ENCODE assay signal across 12 cellular contexts in the genomic region with DNA sequence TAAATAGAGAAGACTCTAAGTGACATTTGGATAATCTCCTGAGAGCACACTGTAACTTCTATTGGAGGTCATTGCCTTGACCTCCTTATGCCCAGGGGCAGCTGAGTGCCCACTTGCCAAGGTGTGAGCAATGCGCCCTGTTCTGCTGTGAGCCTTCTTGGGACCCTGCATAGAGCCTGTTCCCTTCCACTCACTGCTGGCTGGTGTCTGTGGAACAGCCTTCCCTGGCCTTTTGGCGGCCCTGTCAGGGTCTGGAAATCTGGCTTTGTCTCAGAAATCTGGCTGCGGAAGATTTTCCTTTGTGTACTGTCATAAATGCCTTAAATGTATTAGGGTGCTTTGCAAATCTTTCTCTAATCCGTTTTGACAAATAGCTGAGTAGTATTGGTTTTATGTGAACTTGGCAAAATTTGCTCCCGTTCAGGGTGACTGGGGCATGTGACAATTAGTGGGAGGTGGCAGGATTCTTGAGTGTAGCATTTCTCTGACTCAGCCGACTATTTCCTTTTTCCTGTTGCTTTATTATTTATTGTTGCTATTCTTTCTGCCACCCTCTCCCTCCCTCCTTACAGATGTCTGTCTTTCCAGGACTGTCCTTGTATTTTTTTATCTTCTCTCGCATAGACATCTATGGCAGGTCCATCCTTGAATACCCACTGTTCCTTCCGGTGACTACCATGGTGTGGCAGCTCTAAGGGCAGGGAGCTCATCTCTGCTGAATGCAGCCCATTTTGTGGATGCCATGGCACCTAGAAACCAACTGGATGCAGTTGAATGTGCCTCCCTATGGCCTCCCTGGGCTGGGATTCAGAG. TPM values are rescaled to one million over a fixed set of nuclear protein-coding genes. Genes with fewer than 3 reads are reported as not detected.
DNase-seq lines count a peak whose midpoint lies in the region; ATAC-seq, FAIRE-seq and TF ChIP-seq lines count a peak whose summit lies in the region.
"Had no signal": no experiment of that assay in that cellular context is flagged by ENCODE, and none has a peak within 500 bp of the region (broad histone marks: within the 10 kb centered on the region; RNA-seq: fewer than 3 reads in every experiment).

No MANE protein-coding gene starts in this region.

- no peak for ATAC-seq in GM18909 (IDR thresholded peaks at IDR 0.05; ENCODE audit: poor library complexity, unreplicated experiment)

- peaks cover 8% of the 10 kb centered on the region for H3K36me3 Mint-ChIP-seq in astrocyte (ENCODE audit: low read depth, unreplicated experiment)

- H3K4me3 ChIP-seq in astrocyte (ENCODE audit: insufficient read depth, low read depth, low read length) (no peak overlapping the region), smooth muscle cell (no peak overlapping the region)
- H3K4me3 ChIP-seq: HAP-1 had no signal

- H4K20me1 ChIP-seq in astrocyte (ENCODE audit: insufficient read depth, low read length) (peaks cover 4% of the 10 kb centered on the region), smooth muscle cell (ENCODE audit: low read depth) (peaks cover 95% of the 10 kb centered on the region)

- WGBS in smooth muscle cell (ENCODE audit: low lambda C conversion rate), result 44% methylated on average over 8 of the region's 8 CpGs

- H3K27ac ChIP-seq in astrocyte (ENCODE audit: low read depth, low read length), result no peak overlapping the region
- H3K27ac ChIP-seq in layer of hippocampus (ENCODE audit: low read depth, low read length), result peak overlapping the region; percentile 19
- peak overlapping the region; percentile 77 for H3K27ac ChIP-seq in smooth muscle cell (ENCODE audit: low read depth)

- H3F3A ChIP-seq in smooth muscle cell (ENCODE audit: low read depth), result peaks cover 17% of the 10 kb centered on the region

- H3K79me2 ChIP-seq in astrocyte (ENCODE audit: insufficient read depth, low read length), result peaks cover 2% of the 10 kb centered on the region
- peaks cover 80% of the 10 kb centered on the region for H3K79me2 ChIP-seq in smooth muscle cell (ENCODE audit: low read depth)

- H3K4me2 ChIP-seq in astrocyte (ENCODE audit: low read length) (no peak overlapping the region), smooth muscle cell (peak overlapping the region; percentile 67)

- H3K36me3 ChIP-seq in astrocyte (ENCODE audit: insufficient read depth, low read length), result no peaks in the 10 kb centered on the region
- no peaks in the 10 kb centered on the region for H3K36me3 ChIP-seq in smooth muscle cell (ENCODE audit: low read depth)
- H3K36me3 ChIP-seq: HAP-1 had no signal

- TF ChIP-seq CTCF in astrocyte (IDR thresholded peaks at IDR 0.05; ENCODE audit: insufficient read depth, low read depth, low read length), result no peak
- TF ChIP-seq CTCF in smooth muscle cell (IDR thresholded peaks at IDR 0.05; ENCODE audit: borderline replicate concordance, insufficient read depth, poor library complexity, severe bottlenecking), result no peak

- no peak overlapping the region for H3K27ac Mint-ChIP-seq in astrocyte (ENCODE audit: unreplicated experiment)
- H3K27ac Mint-ChIP-seq: progenitor cell of endocrine pancreas had no signal

- H3K9me3 ChIP-seq in astrocyte (ENCODE audit: insufficient read depth, low read depth, low read length) (no peaks in the 10 kb centered on the region), smooth muscle cell (replicated peaks; ENCODE audit: low read depth) (no peaks in the 10 kb centered on the region)
- H3K9me3 ChIP-seq: HAP-1 had no signal

- H2AFZ ChIP-seq in astrocyte (ENCODE audit: low read depth, low read length) (no peak overlapping the region), smooth muscle cell (ENCODE audit: low read depth) (no peak overlapping the region)

- peak; percentile 6 for DNase-seq in EH (ENCODE audit: low read depth)
- no peak for DNase-seq in astrocyte (ENCODE audit: low read depth)
- DNase-seq in smooth muscle cell (lab: John Stamatoyannopoulos, UW; ENCODE audit: unreplicated experiment), result no peak
- no peak for DNase-seq in NCI-H2171 (lab: John Stamatoyannopoulos, UW)
- no peak for DNase-seq in LoVo (ENCODE audit: low spot score)
- DNase-seq: activated effector memory CD4-positive, alpha-beta T cell treated with Interleukin-2 at 50 U/mL for 16 hours; NCI-H1436 had no signal

- peaks cover 4% of the 10 kb centered on the region for H3K27me3 Mint-ChIP-seq in astrocyte (ENCODE audit: low read depth, unreplicated experiment)

- peak; percentile 13 for FAIRE-seq in astrocyte (lab: Jason Lieb, UNC)
- FAIRE-seq: islet of Langerhans had no signal

- H3K4me1 Mint-ChIP-seq in astrocyte (ENCODE audit: low read depth, unreplicated experiment), result peaks cover 54% of the 10 kb centered on the region

- peak overlapping the region; percentile 35 for H3K4me3 Mint-ChIP-seq in astrocyte (ENCODE audit: unreplicated experiment)

- H3K9ac ChIP-seq in astrocyte (ENCODE audit: low read length), result no peak overlapping the region
- peak overlapping the region; percentile 21 for H3K9ac ChIP-seq in smooth muscle cell (ENCODE audit: low read depth)

- H3K27me3 ChIP-seq in astrocyte (ENCODE audit: insufficient read depth, low read length), result no peaks in the 10 kb centered on the region
- H3K27me3 ChIP-seq in layer of hippocampus (ENCODE audit: control insufficient read depth, insufficient read depth, low read length), result no peaks in the 10 kb centered on the region
- H3K27me3 ChIP-seq in smooth muscle cell (ENCODE audit: low read depth), result no peaks in the 10 kb centered on the region

- no peaks in the 10 kb centered on the region for H3K9me3 Mint-ChIP-seq in astrocyte (ENCODE audit: unreplicated experiment)

- H3K4me1 ChIP-seq in astrocyte (ENCODE audit: insufficient read depth, low read length), result peaks cover 5% of the 10 kb centered on the region
- peaks cover 6% of the 10 kb centered on the region for H3K4me1 ChIP-seq in smooth muscle cell (ENCODE audit: low read depth)
- H3K4me1 ChIP-seq: HAP-1 had no signal

RNA-seq across cellular contexts. Expression of a gene that starts 41.8 kb away (rescaled TPM):
- total RNA-seq in astrocyte, result 26.0 and 40.1 TPM in 2 replicates
- 36.2 and 41.1 TPM in 2 replicates for total RNA-seq in smooth muscle cell
- 40.9 and 48.3 TPM in 2 replicates for polyA plus RNA-seq in smooth muscle cell
